In genomic region chr17:70047619-70048018, GRCh38 we compare ENCODE assay signal across 1 cellular context.
TF ChIP-seq lines count a peak whose summit lies in the region.

No MANE protein-coding gene starts in this region.

TF ChIP-seq in A549, 52 proteins besides CTCF, POLR2A, EP300 and RAD21 (continued from another document):
- no peak for TF ChIP-seq FOSL2 (IDR thresholded peaks at IDR 0.05)
- no peak for TF ChIP-seq FOSL2 (CRISPR knock-in tag; IDR thresholded peaks at IDR 0.05)
- no peak for TF ChIP-seq FOSB (CRISPR knock-in tag; IDR thresholded peaks at IDR 0.05)
- TF ChIP-seq CHD2 (IDR thresholded peaks at IDR 0.05; ENCODE audit: low read length, partially characterized antibody) = no peak
- TF ChIP-seq TFCP2L1 (CRISPR knock-in tag; IDR thresholded peaks at IDR 0.05) = no peak
- TF ChIP-seq CBX2 (IDR thresholded peaks at IDR 0.05; ENCODE audit: borderline replicate concordance, low read depth) = no peak
